In the genomic region with DNA sequence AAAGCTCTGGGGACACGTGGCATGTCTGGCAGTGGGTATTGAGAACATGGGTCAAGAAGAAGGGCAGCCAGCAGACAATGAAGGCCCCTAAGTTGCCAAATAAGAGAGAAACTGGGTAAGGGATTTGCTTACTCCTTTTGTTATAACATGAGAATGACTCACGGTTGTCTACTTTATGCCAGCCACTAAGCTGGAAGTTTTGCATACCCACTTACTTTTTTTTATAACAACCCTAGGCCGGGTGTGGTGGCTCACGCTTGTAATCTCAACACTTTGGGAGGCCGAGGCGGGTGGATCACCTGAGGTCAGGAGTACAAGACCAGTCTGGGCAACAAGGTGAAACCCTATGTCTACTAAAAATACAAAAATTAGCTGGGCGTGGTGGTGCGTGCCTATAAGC, we compare ENCODE assay signal across 2 cellular contexts.
TF ChIP-seq lines count a peak whose summit lies in the region.

No MANE protein-coding gene starts in this region.

TF ChIP-seq in IMR-90, 13 proteins besides CTCF, POLR2A, EP300 and RAD21:
- no peak for TF ChIP-seq CEBPB (IDR thresholded peaks at IDR 0.05; ENCODE audit: low read depth, low read length)
- TF ChIP-seq USF2 (IDR thresholded peaks at IDR 0.05; ENCODE audit: low read depth, low read length) = no peak
- no peak for TF ChIP-seq MXI1 (IDR thresholded peaks at IDR 0.05; ENCODE audit: borderline replicate concordance, low read depth, low read length)
- TF ChIP-seq NFE2L2 (IDR thresholded peaks at IDR 0.05; ENCODE audit: low read depth, low read length) = no peak
- no peak for TF ChIP-seq RFX5 (IDR thresholded peaks at IDR 0.05; ENCODE audit: low read depth, low read length)
- TF ChIP-seq MAZ (IDR thresholded peaks at IDR 0.05; ENCODE audit: borderline replicate concordance, low read depth, low read length) = no peak
- TF ChIP-seq ELK1 (IDR thresholded peaks at IDR 0.05; ENCODE audit: borderline replicate concordance, low read depth, low read length) = no peak
- TF ChIP-seq RCOR1 (IDR thresholded peaks at IDR 0.05; ENCODE audit: insufficient replicate concordance, low read length) = no peak
- TF ChIP-seq FOS (IDR thresholded peaks at IDR 0.05; ENCODE audit: low read depth, low read length) = no peak
- no peak for TF ChIP-seq SMC3 (IDR thresholded peaks at IDR 0.05; ENCODE audit: low read depth, low read length)
- no peak for TF ChIP-seq BHLHE40 (IDR thresholded peaks at IDR 0.05; ENCODE audit: low read depth, low read length)
- no peak for TF ChIP-seq CHD1 (IDR thresholded peaks at IDR 0.05; ENCODE audit: low read depth, low read length)

TF ChIP-seq in HepG2, 621 proteins besides CTCF, POLR2A, EP300 and RAD21:
- no peak for TF ChIP-seq MYNN (CRISPR knock-in tag; IDR thresholded peaks at IDR 0.05; ENCODE audit: low read depth)
- TF ChIP-seq ZNF264 (CRISPR knock-in tag; IDR thresholded peaks at IDR 0.05) = no peak
- TF ChIP-seq ZNF552 (CRISPR knock-in tag; IDR thresholded peaks at IDR 0.05; ENCODE audit: borderline replicate concordance) = no peak
- no peak for TF ChIP-seq CENPX (CRISPR knock-in tag; IDR thresholded peaks at IDR 0.05)
- no peak for TF ChIP-seq NCOA5 (CRISPR knock-in tag; IDR thresholded peaks at IDR 0.05)
- no peak for TF ChIP-seq SIX1 (CRISPR knock-in tag; IDR thresholded peaks at IDR 0.05; ENCODE audit: borderline replicate concordance)
- TF ChIP-seq NBN (conservative IDR thresholded peaks at IDR 0.05) = no peak
- TF ChIP-seq KLF16 (CRISPR knock-in tag; IDR thresholded peaks at IDR 0.05) = no peak
- TF ChIP-seq, protein P1, sequence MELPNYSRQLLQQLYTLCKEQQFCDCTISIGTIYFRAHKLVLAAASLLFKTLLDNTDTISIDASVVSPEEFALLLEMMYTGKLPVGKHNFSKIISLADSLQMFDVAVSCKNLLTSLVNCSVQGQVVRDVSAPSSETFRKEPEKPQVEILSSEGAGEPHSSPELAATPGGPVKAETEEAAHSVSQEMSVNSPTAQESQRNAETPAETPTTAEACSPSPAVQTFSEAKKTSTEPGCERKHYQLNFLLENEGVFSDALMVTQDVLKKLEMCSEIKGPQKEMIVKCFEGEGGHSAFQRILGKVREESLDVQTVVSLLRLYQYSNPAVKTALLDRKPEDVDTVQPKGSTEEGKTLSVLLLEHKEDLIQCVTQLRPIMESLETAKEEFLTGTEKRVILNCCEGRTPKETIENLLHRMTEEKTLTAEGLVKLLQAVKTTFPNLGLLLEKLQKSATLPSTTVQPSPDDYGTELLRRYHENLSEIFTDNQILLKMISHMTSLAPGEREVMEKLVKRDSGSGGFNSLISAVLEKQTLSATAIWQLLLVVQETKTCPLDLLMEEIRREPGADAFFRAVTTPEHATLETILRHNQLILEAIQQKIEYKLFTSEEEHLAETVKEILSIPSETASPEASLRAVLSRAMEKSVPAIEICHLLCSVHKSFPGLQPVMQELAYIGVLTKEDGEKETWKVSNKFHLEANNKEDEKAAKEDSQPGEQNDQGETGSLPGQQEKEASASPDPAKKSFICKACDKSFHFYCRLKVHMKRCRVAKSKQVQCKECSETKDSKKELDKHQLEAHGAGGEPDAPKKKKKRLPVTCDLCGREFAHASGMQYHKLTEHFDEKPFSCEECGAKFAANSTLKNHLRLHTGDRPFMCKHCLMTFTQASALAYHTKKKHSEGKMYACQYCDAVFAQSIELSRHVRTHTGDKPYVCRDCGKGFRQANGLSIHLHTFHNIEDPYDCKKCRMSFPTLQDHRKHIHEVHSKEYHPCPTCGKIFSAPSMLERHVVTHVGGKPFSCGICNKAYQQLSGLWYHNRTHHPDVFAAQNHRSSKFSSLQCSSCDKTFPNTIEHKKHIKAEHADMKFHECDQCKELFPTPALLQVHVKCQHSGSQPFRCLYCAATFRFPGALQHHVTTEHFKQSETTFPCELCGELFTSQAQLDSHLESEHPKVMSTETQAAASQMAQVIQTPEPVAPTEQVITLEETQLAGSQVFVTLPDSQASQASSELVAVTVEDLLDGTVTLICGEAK (IDR thresholded peaks at IDR 0.05) = no peak
- TF ChIP-seq, protein P1 (CRISPR knock-in tag; IDR thresholded peaks at IDR 0.05) = no peak
- TF ChIP-seq ZFP90 (CRISPR knock-in tag; IDR thresholded peaks at IDR 0.05; ENCODE audit: borderline replicate concordance) = no peak
- no peak for TF ChIP-seq ZNF83 (CRISPR knock-in tag; IDR thresholded peaks at IDR 0.05; ENCODE audit: borderline replicate concordance)
- TF ChIP-seq XBP1 (CRISPR knock-in tag; IDR thresholded peaks at IDR 0.05) = no peak
- TF ChIP-seq, protein P2, sequence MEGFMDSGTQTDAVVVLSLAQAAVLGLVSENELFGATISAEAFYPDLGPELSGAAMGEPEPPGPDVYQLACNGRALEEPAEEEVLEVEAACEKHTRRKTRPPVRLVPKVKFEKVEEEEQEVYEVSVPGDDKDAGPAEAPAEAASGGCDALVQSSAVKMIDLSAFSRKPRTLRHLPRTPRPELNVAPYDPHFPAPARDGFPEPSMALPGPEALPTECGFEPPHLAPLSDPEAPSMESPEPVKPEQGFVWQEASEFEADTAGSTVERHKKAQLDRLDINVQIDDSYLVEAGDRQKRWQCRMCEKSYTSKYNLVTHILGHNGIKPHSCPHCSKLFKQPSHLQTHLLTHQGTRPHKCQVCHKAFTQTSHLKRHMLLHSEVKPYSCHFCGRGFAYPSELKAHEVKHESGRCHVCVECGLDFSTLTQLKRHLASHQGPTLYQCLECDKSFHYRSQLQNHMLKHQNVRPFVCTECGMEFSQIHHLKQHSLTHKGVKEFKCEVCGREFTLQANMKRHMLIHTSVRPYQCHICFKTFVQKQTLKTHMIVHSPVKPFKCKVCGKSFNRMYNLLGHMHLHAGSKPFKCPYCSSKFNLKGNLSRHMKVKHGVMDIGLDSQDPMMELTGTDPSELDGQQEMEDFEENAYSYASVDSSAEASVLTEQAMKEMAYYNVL (CRISPR knock-in tag; IDR thresholded peaks at IDR 0.05; ENCODE audit: borderline replicate concordance) = no peak
- TF ChIP-seq JUN (CRISPR knock-in tag; IDR thresholded peaks at IDR 0.05) = no peak
- TF ChIP-seq NFKB2 (CRISPR knock-in tag; IDR thresholded peaks at IDR 0.05; ENCODE audit: borderline replicate concordance) = no peak
- TF ChIP-seq SIN3A (IDR thresholded peaks at IDR 0.05; ENCODE audit: borderline replicate concordance, low read depth, low read length) = no peak
- TF ChIP-seq, protein P3, sequence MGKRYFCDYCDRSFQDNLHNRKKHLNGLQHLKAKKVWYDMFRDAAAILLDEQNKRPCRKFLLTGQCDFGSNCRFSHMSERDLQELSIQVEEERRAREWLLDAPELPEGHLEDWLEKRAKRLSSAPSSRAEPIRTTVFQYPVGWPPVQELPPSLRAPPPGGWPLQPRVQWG (CRISPR knock-in tag; IDR thresholded peaks at IDR 0.05; ENCODE audit: borderline replicate concordance, low read depth) = no peak
- TF ChIP-seq, protein P4, sequence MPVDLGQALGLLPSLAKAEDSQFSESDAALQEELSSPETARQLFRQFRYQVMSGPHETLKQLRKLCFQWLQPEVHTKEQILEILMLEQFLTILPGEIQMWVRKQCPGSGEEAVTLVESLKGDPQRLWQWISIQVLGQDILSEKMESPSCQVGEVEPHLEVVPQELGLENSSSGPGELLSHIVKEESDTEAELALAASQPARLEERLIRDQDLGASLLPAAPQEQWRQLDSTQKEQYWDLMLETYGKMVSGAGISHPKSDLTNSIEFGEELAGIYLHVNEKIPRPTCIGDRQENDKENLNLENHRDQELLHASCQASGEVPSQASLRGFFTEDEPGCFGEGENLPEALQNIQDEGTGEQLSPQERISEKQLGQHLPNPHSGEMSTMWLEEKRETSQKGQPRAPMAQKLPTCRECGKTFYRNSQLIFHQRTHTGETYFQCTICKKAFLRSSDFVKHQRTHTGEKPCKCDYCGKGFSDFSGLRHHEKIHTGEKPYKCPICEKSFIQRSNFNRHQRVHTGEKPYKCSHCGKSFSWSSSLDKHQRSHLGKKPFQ (CRISPR knock-in tag; IDR thresholded peaks at IDR 0.05; ENCODE audit: insufficient replicate concordance) = no peak
- TF ChIP-seq CREM (IDR thresholded peaks at IDR 0.05) = no peak
- no peak for TF ChIP-seq CREM (CRISPR knock-in tag; IDR thresholded peaks at IDR 0.05)
TF ChIP-seq in HepG2: peak in this region for 0.
